8 cellular contexts compared by ENCODE assay signal in the genomic region with DNA sequence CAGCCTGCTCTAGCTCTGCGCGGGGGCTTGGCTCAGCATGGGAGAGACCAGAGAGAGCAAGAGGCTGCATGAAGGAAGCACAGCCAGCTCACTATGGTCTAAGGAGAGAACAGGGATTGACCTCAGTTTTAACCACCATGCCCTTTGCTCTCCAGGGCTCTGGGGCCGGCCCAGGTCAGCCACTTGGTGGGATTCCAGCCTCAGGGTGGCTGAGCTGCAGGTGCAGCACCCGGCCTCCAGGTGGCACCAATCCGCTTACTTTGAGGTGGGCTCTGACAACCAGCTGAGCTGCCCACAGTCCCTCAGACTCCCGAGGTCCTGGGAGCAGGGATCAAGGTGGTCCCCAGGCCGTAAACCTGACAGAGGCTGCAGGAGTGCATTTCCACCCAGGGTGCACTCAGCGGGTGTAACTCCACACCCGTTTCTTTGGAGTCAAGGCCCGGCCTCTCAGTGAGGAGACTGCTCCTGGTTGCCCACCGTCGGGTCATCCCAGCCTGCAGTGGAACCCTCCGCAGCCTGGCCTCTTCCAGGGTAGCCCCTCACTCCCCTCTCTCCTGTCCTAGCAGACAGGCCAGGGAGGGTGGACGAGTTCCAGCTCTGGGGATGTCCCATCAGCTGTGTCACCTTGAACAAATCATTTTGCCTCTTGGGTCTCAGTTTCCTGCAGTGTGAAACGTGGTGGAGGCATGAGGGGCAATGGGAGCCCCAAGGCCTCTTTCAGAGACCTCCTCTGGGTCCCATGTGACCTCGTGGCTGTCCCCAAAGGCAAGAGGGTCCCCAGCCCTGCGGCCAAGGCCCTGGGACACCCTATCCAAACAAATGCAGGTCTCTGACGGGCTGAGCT. TPM values are rescaled to one million over a fixed set of nuclear protein-coding genes. Genes with fewer than 3 reads are reported as not detected.
A peak's percentile ranks its signal among the peaks of the same experiment; 100 is the strongest.
DNase-seq lines count a peak whose midpoint lies in the region; ATAC-seq and TF ChIP-seq lines count a peak whose summit lies in the region.

No MANE protein-coding gene starts in this region.

- ATAC-seq in HG02571 (IDR thresholded peaks at IDR 0.05; ENCODE audit: unreplicated experiment): no peak

- CTCF ChIA-PET in HEK293T (lab: Yijun Ruan, JAX): interaction anchor here (0.6 to 2.0 kb wide), 16 partner anchors 8 to 527 kb away, joined by 3 to 15 read pairs (median 4); no protein-coding TSS in a partner anchor

- POLR2A ChIA-PET in HEK293T (lab: Yijun Ruan, JAX): interaction anchor here (0.7 kb wide), 1 partner anchor 143 kb away, joined by 3 read pairs; no protein-coding TSS in a partner anchor

- TF ChIP-seq CTCF in progenitor cell of endocrine pancreas (IDR thresholded peaks at IDR 0.05; ENCODE audit: unreplicated experiment): peak; percentile 80

- H3K4me3 Mint-ChIP-seq in progenitor cell of endocrine pancreas (ENCODE audit: low read depth): no peak overlapping the region

- H3K9me3 Mint-ChIP-seq in progenitor cell of endocrine pancreas (ENCODE audit: low read depth): no peaks in the 10 kb centered on the region

- H3K36me3 Mint-ChIP-seq in progenitor cell of endocrine pancreas (ENCODE audit: insufficient read depth): no peaks in the 10 kb centered on the region

- DNase-seq in COLO668 (lab: John Stamatoyannopoulos, UW; ENCODE audit: unreplicated experiment) (peak; percentile 62), HEK293T (ENCODE audit: extremely low spot score) (peak; percentile 79), RPMI8226 (peak; percentile 69), glomerular visceral epithelial cell (ENCODE audit: extremely low spot score) (peak; percentile 63), progenitor cell of endocrine pancreas (ENCODE audit: low spot score, unreplicated experiment) (peak; percentile 69), dedifferentiated amniotic fluid mesenchymal stem cell (ENCODE audit: extremely low spot score) (no peak)
- DNase-seq in activated gamma-delta T cell treated with anti-CD3 and anti-CD28 coated beads, Interleukin-2, amount 50 U/mL, for 16 hours (ENCODE audit: low read depth): peak; percentile 38

- H3K27ac Mint-ChIP-seq in progenitor cell of endocrine pancreas: no peak overlapping the region

- peaks cover 43% of the 10 kb centered on the region for H3K27me3 Mint-ChIP-seq in progenitor cell of endocrine pancreas

- peaks cover 4% of the 10 kb centered on the region for H3K4me1 Mint-ChIP-seq in progenitor cell of endocrine pancreas (ENCODE audit: low read depth)

TF ChIP-seq in HEK293T, 16 proteins besides CTCF, POLR2A, EP300 and RAD21:
- TF ChIP-seq CTBP1 (IDR thresholded peaks at IDR 0.05; ENCODE audit: borderline replicate concordance): no peak
- no peak for TF ChIP-seq ZNF384 (IDR thresholded peaks at IDR 0.05)
- no peak for TF ChIP-seq HDGF (IDR thresholded peaks at IDR 0.05; ENCODE audit: borderline replicate concordance)

RNA-seq across cellular contexts. Expression of gene LGR6, which starts 0.6 kb away (rescaled TPM):
- 0.47 and 0.50 TPM in 2 replicates for total RNA-seq in progenitor cell of endocrine pancreas

RNA-seq across cellular contexts. Expression of gene PTPN7, which starts 32.6 kb away (rescaled TPM):
- not detected in 2 replicates for total RNA-seq in progenitor cell of endocrine pancreas

RNA-seq across cellular contexts. Expression of gene ARL8A, which starts 48.5 kb away (rescaled TPM):
- total RNA-seq in progenitor cell of endocrine pancreas: 43.7 and 57.2 TPM in 2 replicates
